ENCODE assay signal across 10 cellular contexts in the genomic region with DNA sequence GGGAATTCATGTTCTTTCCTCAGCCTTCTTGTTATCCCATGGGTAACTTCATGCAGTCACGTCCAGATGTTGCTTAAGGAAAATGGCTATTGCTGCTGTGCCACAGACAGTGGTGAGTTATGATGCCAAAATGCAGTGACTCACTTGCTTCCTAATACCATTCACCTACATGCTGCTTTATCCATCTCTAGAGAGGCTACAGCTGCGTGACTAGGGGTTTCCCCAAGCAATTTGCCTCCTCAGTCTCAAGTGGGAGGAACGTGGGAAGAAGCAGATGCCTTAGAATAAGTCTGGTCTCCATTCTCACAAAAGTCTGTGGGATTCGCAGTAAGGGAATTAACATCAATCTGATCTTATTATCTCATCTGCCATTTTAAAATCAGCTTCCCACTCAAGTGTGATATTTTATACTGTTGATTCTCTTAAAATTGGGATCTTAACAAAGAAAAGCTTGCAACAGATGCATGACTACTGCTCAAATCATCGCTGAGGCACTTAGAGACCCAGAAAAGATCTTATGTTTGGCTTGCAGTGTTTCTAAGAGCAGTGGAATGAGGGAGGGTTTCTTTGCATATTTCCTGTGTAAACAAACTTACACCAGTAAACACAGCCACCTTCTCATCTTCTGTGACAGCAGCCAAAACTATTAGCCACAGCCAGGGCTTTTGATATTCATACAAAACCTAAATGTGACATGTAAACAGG.
A peak's percentile ranks its signal among the peaks of the same experiment; 100 is the strongest.
DNase-seq lines count a peak whose midpoint lies in the region; ATAC-seq and TF ChIP-seq lines count a peak whose summit lies in the region.
"Had no signal": no experiment of that assay in that cellular context is flagged by ENCODE, and none has a peak within 500 bp of the region (broad histone marks: within the 10 kb centered on the region; RNA-seq: fewer than 3 reads in every experiment).

No MANE protein-coding gene starts in this region.

- peak overlapping the region; percentile 38; the same call in 1 of the 2 replicates for H3K18ac ChIP-seq in IMR-90 (ENCODE audit: low read depth, low read length)
- no peak overlapping the region for H3K18ac ChIP-seq in mesendoderm (ENCODE audit: low read length)

- CTCF ChIA-PET in IMR-90 (lab: Yijun Ruan, JAX), result interaction anchor here (0.6 to 1.3 kb wide), 6 partner anchors 12 to 144 kb away, joined by 3 to 6 read pairs (median 3); no protein-coding TSS in a partner anchor

- no TSS peak for BruUV-seq in IMR-90 (replicated peaks; lab: Mats Ljungman, UMichigan)

- H3K27me3 ChIP-seq in IMR-90 (ENCODE audit: control insufficient read depth, insufficient read depth, low read length) (peaks cover 2% of the 10 kb centered on the region; the same call in 1 of the 2 replicates), mesendoderm (ENCODE audit: insufficient read depth, low read length, poor library complexity) (no peaks in the 10 kb centered on the region)

- H3K9me1 ChIP-seq in IMR-90 (ENCODE audit: insufficient read depth, low read length), result 0 out of 2 replicates have a peak, but pooled peaks cover 3% of the 10 kb centered on the region

- H3K14ac ChIP-seq in IMR-90 (replicated peaks; ENCODE audit: low read depth, low read length), result no peak overlapping the region

- no peaks in the 10 kb centered on the region for H3K9me3 ChIP-seq in IMR-90 (ENCODE audit: control insufficient read depth, insufficient read depth, low read length)

- no peak for TF ChIP-seq RAD21 in IMR-90 (IDR thresholded peaks at IDR 0.05; ENCODE audit: low read length)

- H4K8ac ChIP-seq in IMR-90 (ENCODE audit: low read depth in 2 of 2, low read length in 2 of 2) (peak overlapping the region; percentile 2 to 4; a peak in 1 of 4 replicates), mesendoderm (ENCODE audit: low read depth, low read length) (no peak overlapping the region)

- H2BK15ac ChIP-seq in IMR-90 (ENCODE audit: low read depth, low read length) (0 out of 3 replicates have a peak overlapping the region, but pooled peaks have one; percentile 4), mesendoderm (replicated peaks; ENCODE audit: low read depth) (no peak overlapping the region)

- no peak for TF ChIP-seq CTCF in AG09319 (IDR thresholded peaks at IDR 0.05; ENCODE audit: low read depth, low read length)
- TF ChIP-seq CTCF in IMR-90 (conservative IDR thresholded peaks at IDR 0.05; ENCODE audit: low read depth, low read length), result no peak
- TF ChIP-seq CTCF in choroid plexus epithelial cell (conservative IDR thresholded peaks at IDR 0.05; ENCODE audit: low read depth, low read length), result no peak

- intact Hi-C loops in IMR-90 (cut with micrococcal nuclease), result loop anchor here (1.0 to 5.0 kb wide), 2 partner anchors 62 to 387 kb away; a partner anchor contains a TSS

- H3K4me1 ChIP-seq in IMR-90 (ENCODE audit: control insufficient read depth, insufficient read depth, low read length), result peaks cover 8% of the 10 kb centered on the region
- H3K4me1 ChIP-seq in mesendoderm (ENCODE audit: control insufficient read depth, low read depth, low read length), result peaks cover 3% of the 10 kb centered on the region

- WGBS in IMR-90 (ENCODE audit: extremely low coverage in 2 of 2, insufficient read length in 1 of 2), 2 experiments, result no CpG with 5 or more reads among the region's 5 CpGs
- WGBS in mesendoderm (ENCODE audit: extremely low coverage, insufficient coverage, low lambda C conversion rate), result no CpG with 5 or more reads among the region's 5 CpGs

- H2BK120ac ChIP-seq in IMR-90 (ENCODE audit: low read depth, low read length) (peak overlapping the region; percentile 63; the same call in 1 of the 2 replicates), mesendoderm (ENCODE audit: low read depth, low read length) (no peak overlapping the region)

- no peaks in the 10 kb centered on the region for H3K79me1 ChIP-seq in IMR-90 (ENCODE audit: low read depth in 1 of 2, low read length in 2 of 2)
- H3K79me1 ChIP-seq in mesendoderm (ENCODE audit: low read length), result no peaks in the 10 kb centered on the region

- peak overlapping the region; percentile 30 for H3K4me2 ChIP-seq in IMR-90 (ENCODE audit: low read depth, low read length)
- H3K4me2 ChIP-seq in mesendoderm (ENCODE audit: low read length), result no peak overlapping the region

- H3K79me2 ChIP-seq in mesendoderm (ENCODE audit: control insufficient read depth, insufficient read depth, low read length), result no peaks in the 10 kb centered on the region

- ATAC-seq in IMR-90 (ENCODE audit: low read depth) (peak; percentile 84), HG02870 (IDR thresholded peaks at IDR 0.05; ENCODE audit: unreplicated experiment) (no peak)
- ATAC-seq in stimulated activated naive CD8-positive, alpha-beta T cell treated with anti-CD3 and anti-CD28 coated beads, Interleukin-15, Interleukin-2, amounts not matched to agents 100 U/mL and 50 U/mL, for 24 hours, result no peak

- in situ Hi-C loops in IMR-90 (cut with MboI; ENCODE audit: low sequenced_read_pairs), result loop anchor here (5.0 to 25.0 kb wide), 3 partner anchors 92 to 382 kb away; no protein-coding TSS in a partner anchor

- H3K4ac ChIP-seq in IMR-90 (ENCODE audit: low read depth, low read length), result peak overlapping the region; percentile 49; the same call in 1 of the 2 replicates
- H3K4ac ChIP-seq in mesendoderm (ENCODE audit: low read depth, low read length), result no peak overlapping the region

- DNase-seq in AG09319 (ENCODE audit: extremely low read depth, low read depth) (peak; percentile 43), IMR-90 (peak; percentile 90), choroid plexus epithelial cell (ENCODE audit: low read depth) (peak; percentile 72), mesendoderm (peak; percentile 27), cortex of kidney (lab: John Stamatoyannopoulos, UW) (no peak), midbrain (lab: John Stamatoyannopoulos, UW) (no peak)
- DNase-seq in stimulated activated naive CD8-positive, alpha-beta T cell treated with anti-CD3 and anti-CD28 coated beads, Interleukin-15, Interleukin-2, amounts not matched to agents 100 U/mL and 50 U/mL, for 24 hours, result no peak
- DNase-seq: NCI-H2081; stimulated activated CD4-positive, alpha-beta T cell treated with anti-CD3 and anti-CD28 coated beads, Interleukin-2, amount 100 ng/mL, for 24 hours had no signal

- no peak overlapping the region for H3K4me3 ChIP-seq in IMR-90 (ENCODE audit: insufficient read depth, low read depth, low read length)
- no peak overlapping the region for H3K4me3 ChIP-seq in choroid plexus epithelial cell (ENCODE audit: low read depth, low read length)
- H3K4me3 ChIP-seq in mesendoderm (ENCODE audit: low read length), result no peak overlapping the region

- no peak overlapping the region for H4K5ac ChIP-seq in IMR-90 (ENCODE audit: low read depth, low read length)
- no peak overlapping the region for H4K5ac ChIP-seq in mesendoderm (ENCODE audit: low read length)

- no peaks in the 10 kb centered on the region for H4K20me1 ChIP-seq in IMR-90 (ENCODE audit: insufficient read depth, low read length)

- H2BK5ac ChIP-seq in IMR-90 (ENCODE audit: low read depth, low read length, poor library complexity, severe bottlenecking), result peak overlapping the region; percentile 83
- no peak overlapping the region for H2BK5ac ChIP-seq in mesendoderm (ENCODE audit: low read length)

- peak overlapping the region; percentile 60; the same call in 1 of the 2 replicates for H4K91ac ChIP-seq in IMR-90 (ENCODE audit: insufficient read depth, low read depth, low read length)

- dilution Hi-C loops in IMR-90 (cut with HindIII; ENCODE audit: low sequenced_read_pairs, unreplicated experiment), result no loop called here

- H2BK20ac ChIP-seq in IMR-90 (ENCODE audit: low read depth, low read length), result peak overlapping the region; percentile 75

- no peak overlapping the region for H2AK5ac ChIP-seq in IMR-90 (ENCODE audit: low read depth, low read length)
- no peak overlapping the region for H2AK5ac ChIP-seq in mesendoderm (ENCODE audit: low read length)

- H3K9ac ChIP-seq in IMR-90 (ENCODE audit: low read depth, low read length) (no peak overlapping the region), mesendoderm (ENCODE audit: low read length) (no peak overlapping the region)

- peak overlapping the region; percentile 57 for H3K27ac ChIP-seq in IMR-90 (ENCODE audit: insufficient read depth, low read length)
- H3K27ac ChIP-seq in mesendoderm (ENCODE audit: low read depth, low read length), result no peak overlapping the region

- H3K36me3 ChIP-seq in IMR-90 (ENCODE audit: control insufficient read depth, insufficient read depth, low read length) (no peaks in the 10 kb centered on the region), mesendoderm (ENCODE audit: control insufficient read depth, insufficient read depth, low read length) (no peaks in the 10 kb centered on the region)

- H3K23ac ChIP-seq in IMR-90 (ENCODE audit: low read depth, low read length), result 0 out of 2 replicates have a peak overlapping the region, but pooled peaks have one; percentile 24
- no peak overlapping the region for H3K23ac ChIP-seq in mesendoderm (ENCODE audit: low read length)

- POLR2A ChIA-PET in IMR-90 (lab: Charles Lee; ENCODE audit: unreplicated experiment), result no interaction called here

- no peak for TF ChIP-seq POLR2A in IMR-90 (IDR thresholded peaks at IDR 0.05; ENCODE audit: low read depth, low read length)

- H2AK9ac ChIP-seq in IMR-90 (replicated peaks; ENCODE audit: low read depth, low read length, poor library complexity), result no peak overlapping the region

- peak overlapping the region; percentile 39 for H2AFZ ChIP-seq in IMR-90 (replicated peaks; ENCODE audit: low read length, poor library complexity)

- H3K56ac ChIP-seq in IMR-90 (ENCODE audit: extremely low read depth, insufficient read depth, low read length) (no peak overlapping the region), mesendoderm (ENCODE audit: low read length) (no peak overlapping the region)

TF ChIP-seq in IMR-90, 13 proteins besides CTCF, POLR2A, EP300 and RAD21:
- TF ChIP-seq, protein P1, sequence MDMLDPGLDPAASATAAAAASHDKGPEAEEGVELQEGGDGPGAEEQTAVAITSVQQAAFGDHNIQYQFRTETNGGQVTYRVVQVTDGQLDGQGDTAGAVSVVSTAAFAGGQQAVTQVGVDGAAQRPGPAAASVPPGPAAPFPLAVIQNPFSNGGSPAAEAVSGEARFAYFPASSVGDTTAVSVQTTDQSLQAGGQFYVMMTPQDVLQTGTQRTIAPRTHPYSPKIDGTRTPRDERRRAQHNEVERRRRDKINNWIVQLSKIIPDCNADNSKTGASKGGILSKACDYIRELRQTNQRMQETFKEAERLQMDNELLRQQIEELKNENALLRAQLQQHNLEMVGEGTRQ (IDR thresholded peaks at IDR 0.05; ENCODE audit: low read depth, low read length), result no peak
- TF ChIP-seq FOS (IDR thresholded peaks at IDR 0.05; ENCODE audit: low read depth, low read length) (peak; percentile 74), RFX5 (IDR thresholded peaks at IDR 0.05; ENCODE audit: low read depth, low read length) (no peak), CHD1 (IDR thresholded peaks at IDR 0.05; ENCODE audit: low read depth, low read length) (no peak), MXI1 (IDR thresholded peaks at IDR 0.05; ENCODE audit: borderline replicate concordance, low read depth, low read length) (no peak), RCOR1 (IDR thresholded peaks at IDR 0.05; ENCODE audit: insufficient replicate concordance, low read length) (no peak), CEBPB (IDR thresholded peaks at IDR 0.05; ENCODE audit: low read depth, low read length) (peak; percentile 75), BHLHE40 (IDR thresholded peaks at IDR 0.05; ENCODE audit: low read depth, low read length) (0 out of 2 replicates have a peak, but pooled peaks have one; percentile 3)

Comparison
In these comparisons a context has a peak if more than half of its experiments do, and no peak if none do; other contexts are left out.
1. DNase-seq: peak in AG09319 (single experiment), IMR-90 (single experiment), choroid plexus epithelial cell (single experiment) and mesendoderm (single experiment); none in stimulated activated naive CD8-positive, alpha-beta T cell treated with anti-CD3 and anti-CD28 coated beads, Interleukin-15, Interleukin-2, amounts not matched to agents 100 U/mL and 50 U/mL, for 24 hours (single experiment), cortex of kidney (single experiment) and midbrain (single experiment).